1 cellular context compared by ENCODE assay signal in genomic region chr2:101124684-101125366, GRCh38.
TF ChIP-seq lines count a peak whose summit lies in the region.

No MANE protein-coding gene starts in this region.

TF ChIP-seq in HepG2, 621 proteins besides CTCF, POLR2A, EP300 and RAD21 (continued from another document):
- no peak for TF ChIP-seq PHF20 (CRISPR knock-in tag; IDR thresholded peaks at IDR 0.05)
- no peak for TF ChIP-seq ZNF232 (CRISPR knock-in tag; IDR thresholded peaks at IDR 0.05; ENCODE audit: borderline replicate concordance)
- TF ChIP-seq IRF9 (CRISPR knock-in tag; IDR thresholded peaks at IDR 0.05; ENCODE audit: borderline replicate concordance): no peak
- 0 out of 2 replicates have a peak, but pooled peaks have one; percentile 21 for TF ChIP-seq ZBTB43 (CRISPR knock-in tag; conservative IDR thresholded peaks at IDR 0.05)
- 0 out of 2 replicates have a peak, but pooled peaks have one; percentile 24 for TF ChIP-seq ZNF317 (CRISPR knock-in tag; IDR thresholded peaks at IDR 0.05)
- TF ChIP-seq ZNF407 (CRISPR knock-in tag; IDR thresholded peaks at IDR 0.05; ENCODE audit: not compliant biosample characterization): no peak
- TF ChIP-seq ZNF710 (CRISPR knock-in tag; IDR thresholded peaks at IDR 0.05; ENCODE audit: borderline replicate concordance): peak; percentile 53; the same call in 1 of the 2 replicates
